ENCODE assay signal across 1 cellular context in genomic region chr19:11692127-11692790, GRCh38.
A peak's percentile ranks its signal among the peaks of the same experiment; 100 is the strongest.
TF ChIP-seq lines count a peak whose summit lies in the region.

No MANE protein-coding gene starts in this region.

TF ChIP-seq in HepG2, 621 proteins besides CTCF, POLR2A, EP300 and RAD21 (continued from another document):
- TF ChIP-seq ARID5B (CRISPR knock-in tag; IDR thresholded peaks at IDR 0.05) (peak; percentile 65), MXD3 (CRISPR knock-in tag; IDR thresholded peaks at IDR 0.05) (no peak), TRAFD1 (CRISPR knock-in tag; IDR thresholded peaks at IDR 0.05; ENCODE audit: borderline replicate concordance) (no peak), GATAD2A (CRISPR knock-in tag; IDR thresholded peaks at IDR 0.05) (peak; percentile 33), RXRA (CRISPR knock-in tag; IDR thresholded peaks at IDR 0.05) (peak; percentile 57; the same call in 1 of the 2 replicates), MZF1 (CRISPR knock-in tag; IDR thresholded peaks at IDR 0.05; ENCODE audit: borderline replicate concordance) (no peak), ZNF446 (CRISPR knock-in tag; IDR thresholded peaks at IDR 0.05) (no peak), HNF1A (IDR thresholded peaks at IDR 0.05; ENCODE audit: low read depth) (peak; percentile 58; the same call in 1 of the 2 replicates), HNF1A (CRISPR knock-in tag; IDR thresholded peaks at IDR 0.05; ENCODE audit: borderline replicate concordance) (no peak), NFYB (CRISPR knock-in tag; IDR thresholded peaks at IDR 0.05) (0 out of 2 replicates have a peak, but pooled peaks have one; percentile 16), SOX6 (IDR thresholded peaks at IDR 0.05) (no peak), SOX6 (CRISPR knock-in tag; IDR thresholded peaks at IDR 0.05) (peak; percentile 87), ASH2L (IDR thresholded peaks at IDR 0.05; ENCODE audit: insufficient read length, low read depth, low read length) (peak; percentile 21), SOX5 (CRISPR knock-in tag; IDR thresholded peaks at IDR 0.05; ENCODE audit: borderline replicate concordance) (peak; percentile 36; the same call in 1 of the 2 replicates), NCOR1 (IDR thresholded peaks at IDR 0.05; ENCODE audit: borderline replicate concordance, low read length) (peak; percentile 47; the same call in 1 of the 2 replicates), NFIC (IDR thresholded peaks at IDR 0.05; ENCODE audit: low read length) (no peak), LCORL (IDR thresholded peaks at IDR 0.05) (peak; percentile 47; the same call in 1 of the 2 replicates), LCORL (CRISPR knock-in tag; IDR thresholded peaks at IDR 0.05) (no peak), ZNF292 (CRISPR knock-in tag; IDR thresholded peaks at IDR 0.05; ENCODE audit: borderline replicate concordance, low read depth) (0 out of 2 replicates have a peak, but pooled peaks have one; percentile 44), BHLHE40 (IDR thresholded peaks at IDR 0.05; ENCODE audit: low read length) (peak; percentile 27; the same call in 1 of the 2 replicates), ZNF644 (CRISPR knock-in tag; IDR thresholded peaks at IDR 0.05; ENCODE audit: low read depth) (0 out of 2 replicates have a peak, but pooled peaks have one; percentile 16), RARA (CRISPR knock-in tag; IDR thresholded peaks at IDR 0.05) (peak; percentile 79), SAP130 (CRISPR knock-in tag; IDR thresholded peaks at IDR 0.05; ENCODE audit: low read depth) (peak; percentile 35; the same call in 1 of the 2 replicates), TEAD3 (CRISPR knock-in tag; optimal IDR thresholded peaks at IDR 0.05; ENCODE audit: borderline replicate concordance) (peak; percentile 83), ZMYM4 (CRISPR knock-in tag; IDR thresholded peaks at IDR 0.05) (0 out of 2 replicates have a peak, but pooled peaks have one; percentile 15), KLF13 (CRISPR knock-in tag; IDR thresholded peaks at IDR 0.05) (no peak), BRF2 (CRISPR knock-in tag; IDR thresholded peaks at IDR 0.05) (no peak), FIP1L1 (IDR thresholded peaks at IDR 0.05; ENCODE audit: borderline replicate concordance, insufficient read depth, low read depth, low read length) (no peak), DPF2 (CRISPR knock-in tag; IDR thresholded peaks at IDR 0.05; ENCODE audit: borderline replicate concordance, low read depth) (no peak), THRA (CRISPR knock-in tag; IDR thresholded peaks at IDR 0.05; ENCODE audit: borderline replicate concordance) (peak; percentile 39; the same call in 1 of the 2 replicates), PHF5A (CRISPR knock-in tag; IDR thresholded peaks at IDR 0.05; ENCODE audit: low read depth, unreplicated experiment) (no peak), KDM4B (CRISPR knock-in tag; IDR thresholded peaks at IDR 0.05) (no peak)
